ENCODE assay signal across 26 cellular contexts in the genomic region with DNA sequence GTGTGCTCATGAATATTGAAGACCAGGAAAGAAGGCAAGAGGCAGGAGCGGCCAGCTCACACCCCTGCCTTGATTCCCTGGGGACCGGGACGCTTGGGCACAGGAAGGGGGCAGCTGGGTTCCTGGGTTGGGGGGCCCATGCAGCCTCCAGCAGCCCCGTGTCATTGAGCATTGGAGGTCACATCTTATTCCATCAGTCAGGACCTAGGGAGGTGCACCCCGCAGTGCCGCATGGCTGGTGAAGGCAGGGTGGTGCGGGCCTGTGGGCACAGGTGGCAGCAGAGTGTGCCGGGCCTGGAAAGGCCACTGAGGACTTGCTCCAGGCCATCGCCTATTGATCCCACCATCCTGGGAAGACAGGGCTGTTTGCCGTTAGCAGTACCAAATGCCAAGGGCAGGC.
"Had no signal": no experiment of that assay in that cellular context is flagged by ENCODE, and none has a peak within 500 bp of the region (broad histone marks: within the 10 kb centered on the region; RNA-seq: fewer than 3 reads in every experiment).

No MANE protein-coding gene starts in this region.

- H3K4me1 ChIP-seq: left lung, pancreas, prostate gland, sigmoid colon, spleen, suprapubic skin, tibial artery, upper lobe of left lung, vagina had no signal

- H3K36me3 ChIP-seq: heart right ventricle, left lung, pancreas, prostate gland, sigmoid colon, spleen, suprapubic skin, thoracic aorta, tibial artery, upper lobe of left lung, vagina had no signal

- H3K4me2 ChIP-seq: hepatocyte had no signal

- H3K27ac Mint-ChIP-seq: memory B cell; naive thymus-derived CD4-positive, alpha-beta T cell; natural killer cell treated with Interleukin-12 subunit alpha and Interleukin-12 subunit beta and Interleukin-15 and Interleukin-18, amount 100 ng/mL, for 72 hours; stimulated activated effector memory CD8-positive, alpha-beta T cell treated with anti-CD3 and anti-CD28 coated beads, Interleukin-12 subunit alpha, Interleukin-12 subunit beta, amount 100 ng/mL, for 72 hours; stimulated activated naive CD8-positive, alpha-beta T cell treated with anti-CD3 and anti-CD28 coated beads, Interleukin-15, Interleukin-2, amounts not matched to agents 100 ng/mL and 50 ng/mL, for 24 hours had no signal

- DNase-seq: left colon; left lung; midbrain; mucosa of descending colon; naive thymus-derived CD4-positive, alpha-beta T cell; nucleus accumbens; pancreas; retina; sigmoid colon; small intestine; spleen; stimulated activated CD4-positive, alpha-beta T cell treated with anti-CD3 and anti-CD28 coated beads, Interleukin-4, amount 100 ng/mL, for 24 hours; stimulated activated naive CD4-positive, alpha-beta T cell; tibial artery had no signal

- H3K4me3 ChIP-seq: heart right ventricle, hepatocyte, left lung, lung, mucosa of descending colon, pancreas, prostate gland, sigmoid colon, spleen, suprapubic skin, thoracic aorta, tibial artery, upper lobe of left lung, vagina had no signal

- H3K27me3 ChIP-seq: hepatocyte, pancreas, sigmoid colon, suprapubic skin, upper lobe of left lung, vagina had no signal

- H3K4me3 Mint-ChIP-seq: memory B cell; naive thymus-derived CD4-positive, alpha-beta T cell; natural killer cell treated with Interleukin-12 subunit alpha and Interleukin-12 subunit beta and Interleukin-15 and Interleukin-18, amount 100 ng/mL, for 72 hours; stimulated activated effector memory CD8-positive, alpha-beta T cell treated with anti-CD3 and anti-CD28 coated beads, Interleukin-12 subunit alpha, Interleukin-12 subunit beta, amount 100 ng/mL, for 72 hours; stimulated activated naive CD8-positive, alpha-beta T cell treated with anti-CD3 and anti-CD28 coated beads, Interleukin-15, Interleukin-2, amounts not matched to agents 100 ng/mL and 50 ng/mL, for 24 hours had no signal

- H3K9me3 ChIP-seq: pancreas, prostate gland, suprapubic skin, vagina had no signal

- H3K27ac ChIP-seq: hepatocyte, left lung, pancreas, prostate gland, sigmoid colon, spleen, suprapubic skin, thoracic aorta, tibial artery, upper lobe of left lung, vagina had no signal

- H3K36me3 Mint-ChIP-seq: memory B cell; naive thymus-derived CD4-positive, alpha-beta T cell; natural killer cell treated with Interleukin-12 subunit alpha and Interleukin-12 subunit beta and Interleukin-15 and Interleukin-18, amount 100 ng/mL, for 72 hours; stimulated activated effector memory CD8-positive, alpha-beta T cell treated with anti-CD3 and anti-CD28 coated beads, Interleukin-12 subunit alpha, Interleukin-12 subunit beta, amount 100 ng/mL, for 72 hours had no signal

- ATAC-seq: left colon; left lung; mucosa of descending colon; naive thymus-derived CD4-positive, alpha-beta T cell; natural killer cell treated with Interleukin-12 subunit alpha and Interleukin-12 subunit beta and Interleukin-15 and Interleukin-18, amount 100 ng/mL, for 72 hours; pancreas; stimulated activated effector memory CD8-positive, alpha-beta T cell treated with anti-CD3 and anti-CD28 coated beads, Interleukin-12 subunit alpha, Interleukin-12 subunit beta, amount 100 ng/mL, for 72 hours had no signal

- H2AFZ ChIP-seq: hepatocyte had no signal

- H3K4me1 Mint-ChIP-seq: memory B cell; naive thymus-derived CD4-positive, alpha-beta T cell; stimulated activated effector memory CD8-positive, alpha-beta T cell treated with anti-CD3 and anti-CD28 coated beads, Interleukin-12 subunit alpha, Interleukin-12 subunit beta, amount 100 ng/mL, for 72 hours had no signal

- H3K79me2 ChIP-seq: hepatocyte had no signal

- H3K9me3 Mint-ChIP-seq: memory B cell; natural killer cell treated with Interleukin-12 subunit alpha and Interleukin-12 subunit beta and Interleukin-15 and Interleukin-18, amount 100 ng/mL, for 72 hours; stimulated activated effector memory CD8-positive, alpha-beta T cell treated with anti-CD3 and anti-CD28 coated beads, Interleukin-12 subunit alpha, Interleukin-12 subunit beta, amount 100 ng/mL, for 72 hours; stimulated activated naive CD8-positive, alpha-beta T cell treated with anti-CD3 and anti-CD28 coated beads, Interleukin-15, Interleukin-2, amounts not matched to agents 100 ng/mL and 50 ng/mL, for 24 hours had no signal
